8 cellular contexts compared by ENCODE assay signal in the genomic region with DNA sequence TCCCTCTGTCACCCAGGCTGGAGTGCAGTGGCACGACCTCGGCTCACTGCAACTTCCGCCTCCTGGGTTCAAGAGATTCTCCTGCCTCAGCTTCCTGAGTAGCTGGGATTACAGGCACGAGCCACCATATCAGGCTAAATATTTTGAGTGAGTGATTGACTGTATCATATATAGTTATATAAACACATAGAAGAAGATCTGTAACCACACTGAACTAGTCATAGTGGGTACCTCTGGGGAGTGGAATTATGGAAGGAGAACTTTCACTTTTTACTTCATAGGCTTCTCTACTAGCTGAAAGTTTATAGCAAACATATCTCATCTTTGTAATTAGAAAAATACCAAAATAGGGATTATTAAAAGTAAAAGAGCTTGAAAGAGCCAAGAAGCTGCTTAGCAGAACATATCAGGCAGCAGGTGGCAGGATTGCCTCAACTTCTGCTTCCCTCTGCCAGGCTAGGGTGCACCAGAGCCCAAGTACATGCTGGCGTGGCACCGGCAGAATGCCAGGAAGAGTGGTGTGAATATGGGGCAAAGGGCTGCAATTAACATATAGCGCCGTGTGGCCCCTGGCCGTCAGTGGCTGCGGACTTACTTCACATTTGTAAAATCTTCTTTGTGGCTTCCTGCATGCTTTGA. TPM values are rescaled to one million over a fixed set of nuclear protein-coding genes. Genes with fewer than 3 reads are reported as not detected.
DNase-seq lines count a peak whose midpoint lies in the region; ATAC-seq and TF ChIP-seq lines count a peak whose summit lies in the region.

No MANE protein-coding gene starts in this region.

- ATAC-seq in GM18867 (IDR thresholded peaks at IDR 0.05; ENCODE audit: unreplicated experiment): peak; percentile 56
- peak; percentile 81 for ATAC-seq in Panc1
- ATAC-seq in activated naive CD8-positive, alpha-beta T cell treated with anti-CD3 and anti-CD28 coated beads, Interleukin-2, amount 50 U/mL, for 24 hours: peak; percentile 77
- peak; percentile 66 for ATAC-seq in stimulated activated naive CD8-positive, alpha-beta T cell treated with anti-CD3 and anti-CD28 coated beads, Interleukin-15, Interleukin-2, amounts not matched to agents 100 U/mL and 50 U/mL, for 24 hours
- no peak for ATAC-seq in GM21576 (IDR thresholded peaks at IDR 0.05; ENCODE audit: unreplicated experiment)

- in situ Hi-C loops in ACHN (cut with HindIII; ENCODE audit: low pct_ligation_motif_present, low pct_unique_long_range_greater_than_20kb, low sequenced_read_pairs): no loop called here
- in situ Hi-C loops in Panc1 (cut with HindIII; ENCODE audit: low pct_unique_long_range_greater_than_20kb, low sequenced_read_pairs): no loop called here

- POLR2A ChIA-PET in Panc1 (lab: Charles Lee): no interaction called here

- H3K27ac Mint-ChIP-seq in activated naive CD8-positive, alpha-beta T cell treated with anti-CD3 and anti-CD28 coated beads, Interleukin-2, amount 50 U/mL, for 24 hours: peak overlapping the region; percentile 22
- H3K27ac Mint-ChIP-seq in immature natural killer cell: peak overlapping the region in 1 of 6 donors; percentile 25

- no peak overlapping the region for H3K4me3 ChIP-seq in Panc1 (ENCODE audit: low read depth in 2 of 2, low read length in 2 of 2)

- intact Hi-C loops in Panc1 (cut with micrococcal nuclease; ENCODE audit: unreplicated experiment): loop anchor here (2.0 kb wide), 1 partner anchor 86 kb away; no protein-coding TSS in a partner anchor

- DNase-seq in ACHN: peak; percentile 1
- no peak for DNase-seq in Panc1 (ENCODE audit: low read depth, low spot score)
- peak; percentile 36 for DNase-seq in activated naive CD8-positive, alpha-beta T cell treated with anti-CD3 and anti-CD28 coated beads, Interleukin-2, amount 50 U/mL, for 24 hours
- DNase-seq in immature natural killer cell: peak; percentile 33 to 51 (median 39)
- DNase-seq in stimulated activated naive CD8-positive, alpha-beta T cell treated with anti-CD3 and anti-CD28 coated beads, Interleukin-15, Interleukin-2, amounts not matched to agents 100 U/mL and 50 U/mL, for 24 hours: peak; percentile 50
- DNase-seq in ecto neural progenitor cell (ENCODE audit: low spot score): no peak

- H3K9me3 ChIP-seq in Panc1 (ENCODE audit: control insufficient read depth, insufficient read depth, low read depth, low read length): no peaks in the 10 kb centered on the region

- H3K36me3 Mint-ChIP-seq in activated naive CD8-positive, alpha-beta T cell treated with anti-CD3 and anti-CD28 coated beads, Interleukin-2, amount 50 U/mL, for 24 hours (ENCODE audit: low read depth): no peaks in the 10 kb centered on the region
- no peaks in the 10 kb centered on the region for H3K36me3 Mint-ChIP-seq in immature natural killer cell

- no peak overlapping the region for H3K27ac ChIP-seq in Panc1 (ENCODE audit: low read length)

- no TSS peak for BruUV-seq in Panc1 (replicated peaks; lab: Mats Ljungman, UMichigan)

- H3K36me3 ChIP-seq in Panc1 (ENCODE audit: control insufficient read depth, insufficient read depth, low read length): no peaks in the 10 kb centered on the region

- no peaks in the 10 kb centered on the region for H3K27me3 ChIP-seq in Panc1 (ENCODE audit: control insufficient read depth, insufficient read depth, low read length)

- no peak overlapping the region for H3K4me3 Mint-ChIP-seq in activated naive CD8-positive, alpha-beta T cell treated with anti-CD3 and anti-CD28 coated beads, Interleukin-2, amount 50 U/mL, for 24 hours
- H3K4me3 Mint-ChIP-seq in immature natural killer cell: peak overlapping the region in 3 of 5 donors; percentile 44 to 55 (median 50)

- peaks cover 37% of the 10 kb centered on the region for H3K4me1 Mint-ChIP-seq in activated naive CD8-positive, alpha-beta T cell treated with anti-CD3 and anti-CD28 coated beads, Interleukin-2, amount 50 U/mL, for 24 hours
- peaks cover 28 to 29% of the 10 kb centered on the region in 2 donors for H3K4me1 Mint-ChIP-seq in immature natural killer cell

- no peaks in the 10 kb centered on the region for H3K27me3 Mint-ChIP-seq in activated naive CD8-positive, alpha-beta T cell treated with anti-CD3 and anti-CD28 coated beads, Interleukin-2, amount 50 U/mL, for 24 hours
- peaks cover 2 to 4% (median 2%) of the 10 kb centered on the region in 3 donors for H3K27me3 Mint-ChIP-seq in immature natural killer cell (ENCODE audit: low read depth in 3 of 3)

- no peaks in the 10 kb centered on the region for H3K4me1 ChIP-seq in Panc1 (ENCODE audit: control insufficient read depth, insufficient read depth, low read length)

- peak; percentile 48 for TF ChIP-seq CTCF in Panc1 (IDR thresholded peaks at IDR 0.05)

- no peaks in the 10 kb centered on the region for H3K9me3 Mint-ChIP-seq in activated naive CD8-positive, alpha-beta T cell treated with anti-CD3 and anti-CD28 coated beads, Interleukin-2, amount 50 U/mL, for 24 hours
- no peaks in the 10 kb centered on the region for H3K9me3 Mint-ChIP-seq in immature natural killer cell

- CTCF ChIA-PET in Panc1 (lab: Charles Lee): no interaction called here

RNA-seq across cellular contexts. Expression of gene CD40LG, which starts 39.5 kb away (rescaled TPM):
- total RNA-seq in Panc1 (2021; ENCODE audit: unreplicated experiment): not detected
- polyA plus RNA-seq in Panc1 (2012; ENCODE audit: insufficient read length): not detected
- under 1 TPM; 0.21 to 0.63 (median 0.37) TPM for polyA plus RNA-seq in immature natural killer cell

Comparison
In these comparisons a context has a peak if more than half of its experiments do, and no peak if none do; other contexts are left out.
1. DNase-seq: peak in ACHN (single experiment), activated naive CD8-positive, alpha-beta T cell treated with anti-CD3 and anti-CD28 coated beads, Interleukin-2, amount 50 U/mL, for 24 hours (single experiment), immature natural killer cell (3 of 3) and stimulated activated naive CD8-positive, alpha-beta T cell treated with anti-CD3 and anti-CD28 coated beads, Interleukin-15, Interleukin-2, amounts not matched to agents 100 U/mL and 50 U/mL, for 24 hours (single experiment); none in Panc1 (single experiment) and ecto neural progenitor cell (single experiment).